In the genomic region with DNA sequence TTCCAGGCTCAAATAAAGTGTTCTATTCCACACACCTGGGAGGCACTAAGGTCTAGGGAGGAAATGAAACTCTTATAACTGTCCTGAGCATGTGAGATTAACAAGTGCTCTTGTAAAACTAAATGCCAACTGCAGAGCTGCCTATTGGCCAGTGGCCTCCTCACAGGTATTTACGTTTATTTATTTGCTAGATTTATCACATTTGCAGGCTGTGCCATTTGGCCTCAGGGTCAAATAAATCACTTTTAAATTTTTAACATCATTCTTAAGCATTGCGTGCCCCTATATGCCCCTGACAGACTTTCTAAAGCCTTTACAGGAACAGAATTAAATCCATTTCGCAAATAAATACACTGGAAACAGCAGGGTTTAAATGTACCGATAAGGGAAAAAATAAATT, we compare ENCODE assay signal across 1 cellular context.
A peak's percentile ranks its signal among the peaks of the same experiment; 100 is the strongest.
TF ChIP-seq lines count a peak whose summit lies in the region.

No MANE protein-coding gene starts in this region.

TF ChIP-seq in HEK293, 187 proteins besides CTCF, POLR2A, EP300 and RAD21 (continued from another document):
- TF ChIP-seq PRDM4 (tag by site-specific recombination; IDR thresholded peaks at IDR 0.05) (peak; percentile 94), BCL6B (tag by site-specific recombination; IDR thresholded peaks at IDR 0.05) (peak; percentile 32; the same call in 1 of the 2 replicates), SCRT1 (tag by site-specific recombination; IDR thresholded peaks at IDR 0.05; ENCODE audit: borderline replicate concordance) (no peak), FEZF1 (tag by site-specific recombination; IDR thresholded peaks at IDR 0.05) (peak; percentile 59)
TF ChIP-seq in HEK293: peak in this region for 11.
